Comparison of ENCODE assay signal across 10 cellular contexts in genomic region chr1:107687846-107688753, GRCh38.
DNase-seq lines count a peak whose midpoint lies in the region.
"Had no signal": no experiment of that assay in that cellular context is flagged by ENCODE, and none has a peak within 500 bp of the region (broad histone marks: within the 10 kb centered on the region; RNA-seq: fewer than 3 reads in every experiment).

No MANE protein-coding gene starts in this region.

- H2BK120ac ChIP-seq in mesenchymal stem cell (ENCODE audit: low read depth, low read length), result no peak overlapping the region

- no peak overlapping the region for H3K23ac ChIP-seq in mesenchymal stem cell (ENCODE audit: low read length in 2 of 2)

- H3K27ac ChIP-seq in mesenchymal stem cell (ENCODE audit: low read length, poor library complexity, severe bottlenecking) (no peak overlapping the region), substantia nigra (ENCODE audit: low read depth, low read length, poor library complexity, severe bottlenecking) (no peak overlapping the region)
- H3K27ac ChIP-seq: adrenal gland had no signal

- H3K9me3 ChIP-seq in mesenchymal stem cell (ENCODE audit: control insufficient read depth, low read length), result no peaks in the 10 kb centered on the region
- H3K9me3 ChIP-seq: adrenal gland had no signal

- no peaks in the 10 kb centered on the region for H3K4me1 ChIP-seq in mesenchymal stem cell (ENCODE audit: control insufficient read depth, insufficient read depth, low read depth, low read length)
- H3K4me1 ChIP-seq: adrenal gland had no signal

- H2AK5ac ChIP-seq in mesenchymal stem cell (ENCODE audit: low read length, severe bottlenecking), result no peak overlapping the region

- no peak overlapping the region for H2BK15ac ChIP-seq in mesenchymal stem cell (ENCODE audit: low read depth, poor library complexity, severe bottlenecking)

- no peak overlapping the region for H2BK5ac ChIP-seq in mesenchymal stem cell (ENCODE audit: low read depth, low read length, poor library complexity, severe bottlenecking)

- no peak overlapping the region for H4K8ac ChIP-seq in mesenchymal stem cell (ENCODE audit: low read length)

- no peaks in the 10 kb centered on the region for H3K27me3 ChIP-seq in mesenchymal stem cell (ENCODE audit: control insufficient read depth in 1 of 2, insufficient read depth in 1 of 2, low read length in 2 of 2)
- H3K27me3 ChIP-seq: adrenal gland had no signal

- H4K91ac ChIP-seq in mesenchymal stem cell (ENCODE audit: low read length), result no peak overlapping the region

- no peak overlapping the region for H3K9ac ChIP-seq in mesenchymal stem cell (ENCODE audit: low read length)

- no peak overlapping the region for H2BK12ac ChIP-seq in mesenchymal stem cell (ENCODE audit: low read length in 2 of 2)

- in situ Hi-C loops in Caki2 (cut with HindIII; ENCODE audit: low pct_unique_long_range_greater_than_20kb, low sequenced_read_pairs), result no loop called here

- DNase-seq in Caki2 (ENCODE audit: low read depth) (peak; percentile 81), NOMO-1 treated with DMSO at 0.1 percent for 48 hours (lab: John Stamatoyannopoulos, UW; ENCODE audit: unreplicated experiment) (peak; percentile 91), dermis microvascular lymphatic vessel endothelial cell (ENCODE audit: low read depth in 2 of 2) (peak; percentile 12 to 18), mesenchymal stem cell (peak; percentile 20), substantia nigra (lab: John Stamatoyannopoulos, UW) (no peak), GF-D8 (lab: John Stamatoyannopoulos, UW) (no peak), SHP77 treated with DMSO at 0.1 percent for 48 hours (lab: John Stamatoyannopoulos, UW) (no peak), ureter (ENCODE audit: low spot score) (no peak)
- DNase-seq: adrenal gland, NCI-H526 had no signal

- no peak overlapping the region for H2AFZ ChIP-seq in mesenchymal stem cell (ENCODE audit: low read depth, low read length)

- no peaks in the 10 kb centered on the region for H3K36me3 ChIP-seq in mesenchymal stem cell (ENCODE audit: control insufficient read depth in 1 of 2, insufficient read depth in 2 of 2, low read depth in 1 of 2, low read length in 2 of 2)
- H3K36me3 ChIP-seq: adrenal gland had no signal

- no peaks in the 10 kb centered on the region for H3K79me1 ChIP-seq in mesenchymal stem cell (replicated peaks; ENCODE audit: low read length, poor library complexity, severe bottlenecking)

- no peak overlapping the region for H3K18ac ChIP-seq in mesenchymal stem cell (ENCODE audit: low read depth in 1 of 2, low read length in 2 of 2)

- H3K4me3 ChIP-seq in mesenchymal stem cell (ENCODE audit: insufficient read depth in 1 of 2, low read depth in 1 of 2, low read length in 2 of 2), result no peak overlapping the region
- H3K4me3 ChIP-seq: adrenal gland had no signal

- no peak overlapping the region for H3K4ac ChIP-seq in mesenchymal stem cell (ENCODE audit: low read depth in 1 of 2, low read length in 2 of 2)

- no peak overlapping the region for H3K4me2 ChIP-seq in mesenchymal stem cell (ENCODE audit: low read length, poor library complexity, severe bottlenecking)

- WGBS in mesenchymal stem cell, result 90% methylated on average over 8 of the region's 9 CpGs

- H3K14ac ChIP-seq in mesenchymal stem cell (ENCODE audit: low read length in 2 of 2), result no peak overlapping the region

Comparison
In these comparisons a context has a peak if more than half of its experiments do, and no peak if none do; other contexts are left out.
1. DNase-seq: peak in Caki2 (single experiment), NOMO-1 treated with DMSO at 0.1 percent for 48 hours (single experiment), dermis microvascular lymphatic vessel endothelial cell (2 of 2) and mesenchymal stem cell (single experiment); none in substantia nigra (0 of 49), GF-D8 (single experiment), SHP77 treated with DMSO at 0.1 percent for 48 hours (single experiment) and ureter (single experiment).